8 cellular contexts compared by ENCODE assay signal in the genomic region with DNA sequence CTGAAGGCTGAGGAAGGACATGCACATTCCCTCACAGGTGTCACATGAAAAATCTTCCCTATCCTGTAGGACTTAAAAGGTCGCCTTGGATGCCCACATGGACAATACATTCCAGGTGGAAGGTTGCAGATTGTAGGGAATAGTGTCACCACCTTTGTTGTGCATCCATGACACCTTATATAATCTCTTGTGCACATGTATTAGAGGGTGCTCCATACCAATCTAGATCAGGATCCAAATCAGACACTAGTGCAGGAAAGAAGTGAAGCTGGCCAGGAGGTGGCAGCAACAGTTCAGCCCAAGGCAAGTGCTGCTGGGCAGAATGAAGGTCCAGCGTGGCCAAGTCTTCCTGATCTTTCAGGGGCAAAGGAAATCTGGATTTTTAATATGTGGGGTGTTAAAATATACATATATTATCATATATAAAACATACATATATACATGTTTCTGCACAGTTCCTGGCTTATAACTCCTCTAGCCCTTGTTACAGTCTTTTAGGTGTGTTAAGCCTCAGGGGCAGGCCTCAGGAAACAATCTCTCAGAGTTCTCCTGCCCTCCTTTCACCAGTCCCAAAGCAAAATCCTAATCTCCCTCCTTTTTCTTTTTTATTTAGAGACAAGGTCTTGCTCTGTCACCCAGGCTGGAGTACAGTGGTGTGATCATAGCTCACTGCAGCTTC.
A peak's percentile ranks its signal among the peaks of the same experiment; 100 is the strongest.
DNase-seq lines count a peak whose midpoint lies in the region; ATAC-seq and TF ChIP-seq lines count a peak whose summit lies in the region.

No MANE protein-coding gene starts in this region.

- H3K4me3 ChIP-seq in AG10803 (ENCODE audit: low read length) (no peak overlapping the region), brain microvascular endothelial cell (ENCODE audit: low read depth, low read length) (no peak overlapping the region)

- peaks cover 11% of the 10 kb centered on the region for H3K36me3 ChIP-seq in brain microvascular endothelial cell (replicated peaks)

- in situ Hi-C loops in brain microvascular endothelial cell (cut with HindIII; ENCODE audit: low pct_ligation_motif_present, low sequenced_read_pairs): loop anchor here (25.0 kb wide), 1 partner anchor 282 kb away; a partner anchor contains a TSS

- no peaks in the 10 kb centered on the region for H3K27me3 Mint-ChIP-seq in T-helper 1 cell treated with Interleukin-12 subunit alpha and Interleukin-12 subunit beta and Interleukin-4 antibody, amounts not matched to agents 30 μg/mL and 1 μg/mL, for 36 hours (ENCODE audit: low read depth)

- no peak overlapping the region for H3K27ac ChIP-seq in brain microvascular endothelial cell

- TF ChIP-seq CTCF in AG10803 (conservative IDR thresholded peaks at IDR 0.05; ENCODE audit: low read length): peak; percentile 88
- peak; percentile 88 for TF ChIP-seq CTCF in brain microvascular endothelial cell (IDR thresholded peaks at IDR 0.05; ENCODE audit: low read depth, low read length, missing control alignments)

- no peaks in the 10 kb centered on the region for H3K9me3 Mint-ChIP-seq in T-helper 1 cell treated with Interleukin-12 subunit alpha and Interleukin-12 subunit beta and Interleukin-4 antibody, amounts not matched to agents 30 μg/mL and 1 μg/mL, for 36 hours

- DNase-seq in AG10803 (ENCODE audit: low read depth): peak; percentile 75
- DNase-seq in MV-4-11 (lab: John Stamatoyannopoulos, UW): peak; percentile 56
- peak; percentile 69 for DNase-seq in brain microvascular endothelial cell
- DNase-seq in inferior parietal cortex (ENCODE audit: extremely low spot score): peak; percentile 77
- peak; percentile 44 for DNase-seq in stimulated activated CD4-positive, alpha-beta T cell treated with anti-CD3 and anti-CD28 coated beads, Interleukin-12 subunit alpha, Interleukin-12 subunit beta, amount 100 ng/mL, for 4 hours

- no peak overlapping the region for H3K4me3 Mint-ChIP-seq in T-helper 1 cell treated with Interleukin-12 subunit alpha and Interleukin-12 subunit beta and Interleukin-4 antibody, amounts not matched to agents 30 μg/mL and 1 μg/mL, for 36 hours

- H3K36me3 Mint-ChIP-seq in T-helper 1 cell treated with Interleukin-12 subunit alpha and Interleukin-12 subunit beta and Interleukin-4 antibody, amounts not matched to agents 30 μg/mL and 1 μg/mL, for 36 hours (ENCODE audit: low read depth): peaks cover 27% of the 10 kb centered on the region

- peaks cover 12% of the 10 kb centered on the region for H3K4me1 Mint-ChIP-seq in T-helper 1 cell treated with Interleukin-12 subunit alpha and Interleukin-12 subunit beta and Interleukin-4 antibody, amounts not matched to agents 30 μg/mL and 1 μg/mL, for 36 hours (ENCODE audit: low read depth)

- peak overlapping the region; percentile 15 for H3K27ac Mint-ChIP-seq in T-helper 1 cell treated with Interleukin-12 subunit alpha and Interleukin-12 subunit beta and Interleukin-4 antibody, amounts not matched to agents 30 μg/mL and 1 μg/mL, for 36 hours

- H3K27me3 ChIP-seq in brain microvascular endothelial cell (replicated peaks): no peaks in the 10 kb centered on the region

- ATAC-seq in GM18498 (IDR thresholded peaks at IDR 0.05; ENCODE audit: unreplicated experiment): peak; percentile 58
- ATAC-seq in HG02678 (IDR thresholded peaks at IDR 0.05; ENCODE audit: unreplicated experiment): no peak
